1 cellular context compared by ENCODE assay signal in the genomic region with DNA sequence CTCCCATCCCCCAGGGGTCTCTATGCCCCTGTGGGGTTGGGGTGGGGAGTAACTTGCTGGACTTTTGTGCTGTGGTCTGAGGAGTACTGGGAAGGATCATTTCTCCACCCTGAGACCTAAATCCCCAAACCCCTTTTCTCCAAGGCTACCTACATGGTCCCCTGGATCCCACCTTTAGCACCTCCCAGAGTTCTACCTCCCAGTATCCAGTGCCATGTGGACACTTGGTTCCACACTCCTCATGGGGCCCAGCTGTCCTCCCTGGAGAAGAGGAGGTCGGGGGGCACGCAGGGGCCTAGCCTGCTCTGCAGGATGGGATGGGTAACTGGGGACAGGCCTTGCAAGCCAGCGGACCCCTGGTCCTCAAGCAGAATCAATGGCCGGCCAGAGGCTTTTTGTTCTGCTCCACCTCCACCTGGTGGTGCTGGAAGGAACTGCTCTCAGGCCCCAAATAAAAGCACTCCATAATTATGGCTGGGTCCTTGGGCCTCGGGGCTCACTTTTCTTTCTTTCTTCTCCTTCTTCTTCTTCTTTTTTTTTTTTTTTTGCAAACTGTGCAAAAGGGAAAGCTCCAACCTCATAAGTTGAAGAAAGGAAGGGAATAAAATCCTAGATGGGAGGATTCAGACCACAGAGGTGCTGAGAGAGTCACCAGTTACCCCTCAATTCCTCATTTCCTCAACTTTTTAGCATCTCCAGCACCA.
TF ChIP-seq lines count a peak whose summit lies in the region.

No MANE protein-coding gene starts in this region.

TF ChIP-seq in H1, 55 proteins besides CTCF, POLR2A, EP300 and RAD21 (continued from another document):
- TF ChIP-seq, protein P1, sequence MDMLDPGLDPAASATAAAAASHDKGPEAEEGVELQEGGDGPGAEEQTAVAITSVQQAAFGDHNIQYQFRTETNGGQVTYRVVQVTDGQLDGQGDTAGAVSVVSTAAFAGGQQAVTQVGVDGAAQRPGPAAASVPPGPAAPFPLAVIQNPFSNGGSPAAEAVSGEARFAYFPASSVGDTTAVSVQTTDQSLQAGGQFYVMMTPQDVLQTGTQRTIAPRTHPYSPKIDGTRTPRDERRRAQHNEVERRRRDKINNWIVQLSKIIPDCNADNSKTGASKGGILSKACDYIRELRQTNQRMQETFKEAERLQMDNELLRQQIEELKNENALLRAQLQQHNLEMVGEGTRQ (IDR thresholded peaks at IDR 0.05; ENCODE audit: low read length): no peak
- TF ChIP-seq POU5F1 (IDR thresholded peaks at IDR 0.05; ENCODE audit: low read depth, low read length): no peak
